Comparison of ENCODE assay signal across 1 cellular context in the genomic region with DNA sequence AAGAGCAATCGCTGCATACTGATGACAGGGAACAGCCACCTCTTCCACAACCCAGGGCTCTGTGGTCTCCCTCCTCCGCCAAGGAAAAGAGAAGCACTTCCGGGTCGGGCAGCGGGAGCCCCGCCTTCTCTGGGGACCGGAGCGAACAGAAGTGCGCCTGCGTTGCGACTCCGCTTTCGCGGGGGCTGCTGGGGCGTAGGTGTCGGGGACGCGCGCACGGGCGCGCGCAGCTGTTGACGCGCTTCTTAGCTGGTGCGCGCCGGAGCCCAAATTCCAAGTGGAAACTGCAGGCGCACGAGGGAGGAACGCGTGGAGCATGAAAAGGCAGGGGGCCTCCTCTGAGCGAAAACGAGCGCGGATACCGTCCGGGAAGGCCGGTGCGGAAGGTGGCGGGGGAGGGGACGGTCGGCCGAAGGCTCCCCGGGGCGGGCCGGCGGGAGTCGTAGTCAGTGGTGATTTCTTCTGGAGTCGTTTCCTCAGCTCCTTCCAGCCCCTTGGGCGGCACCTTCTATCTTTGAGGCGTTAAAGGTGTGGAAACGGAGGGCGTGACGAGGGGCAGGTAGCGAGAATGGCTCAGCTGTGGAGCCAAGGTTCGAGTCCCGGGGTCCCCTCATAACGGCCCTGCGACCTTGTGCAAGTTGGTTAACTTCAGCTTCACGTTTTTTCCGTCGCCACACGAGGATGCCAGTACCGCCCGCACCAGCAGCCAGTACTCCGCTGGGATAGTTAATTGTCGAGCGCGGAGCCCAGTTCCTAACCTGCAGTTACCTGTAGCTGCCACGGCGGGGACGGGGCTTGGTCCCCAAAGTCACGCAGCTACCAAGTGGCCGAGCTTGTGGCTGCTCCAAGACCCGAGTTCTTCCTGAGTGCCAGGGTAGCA.
TF ChIP-seq lines count a peak whose summit lies in the region.

TSS of gene COX15 (minus strand) at position 95 of the 880 bp plus-strand sequence. CDS start at position 17, 78 bp downstream.
A gene with protein sequence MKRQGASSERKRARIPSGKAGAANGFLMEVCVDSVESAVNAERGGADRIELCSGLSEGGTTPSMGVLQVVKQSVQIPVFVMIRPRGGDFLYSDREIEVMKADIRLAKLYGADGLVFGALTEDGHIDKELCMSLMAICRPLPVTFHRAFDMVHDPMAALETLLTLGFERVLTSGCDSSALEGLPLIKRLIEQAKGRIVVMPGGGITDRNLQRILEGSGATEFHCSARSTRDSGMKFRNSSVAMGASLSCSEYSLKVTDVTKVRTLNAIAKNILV (plus strand): TSS at position 202 of the 880 bp plus-strand sequence. CDS start 115 bp downstream, at position 317.

TF ChIP-seq in A549, 52 proteins besides CTCF, POLR2A, EP300 and RAD21 (continued from another document):
- TF ChIP-seq, protein P1, sequence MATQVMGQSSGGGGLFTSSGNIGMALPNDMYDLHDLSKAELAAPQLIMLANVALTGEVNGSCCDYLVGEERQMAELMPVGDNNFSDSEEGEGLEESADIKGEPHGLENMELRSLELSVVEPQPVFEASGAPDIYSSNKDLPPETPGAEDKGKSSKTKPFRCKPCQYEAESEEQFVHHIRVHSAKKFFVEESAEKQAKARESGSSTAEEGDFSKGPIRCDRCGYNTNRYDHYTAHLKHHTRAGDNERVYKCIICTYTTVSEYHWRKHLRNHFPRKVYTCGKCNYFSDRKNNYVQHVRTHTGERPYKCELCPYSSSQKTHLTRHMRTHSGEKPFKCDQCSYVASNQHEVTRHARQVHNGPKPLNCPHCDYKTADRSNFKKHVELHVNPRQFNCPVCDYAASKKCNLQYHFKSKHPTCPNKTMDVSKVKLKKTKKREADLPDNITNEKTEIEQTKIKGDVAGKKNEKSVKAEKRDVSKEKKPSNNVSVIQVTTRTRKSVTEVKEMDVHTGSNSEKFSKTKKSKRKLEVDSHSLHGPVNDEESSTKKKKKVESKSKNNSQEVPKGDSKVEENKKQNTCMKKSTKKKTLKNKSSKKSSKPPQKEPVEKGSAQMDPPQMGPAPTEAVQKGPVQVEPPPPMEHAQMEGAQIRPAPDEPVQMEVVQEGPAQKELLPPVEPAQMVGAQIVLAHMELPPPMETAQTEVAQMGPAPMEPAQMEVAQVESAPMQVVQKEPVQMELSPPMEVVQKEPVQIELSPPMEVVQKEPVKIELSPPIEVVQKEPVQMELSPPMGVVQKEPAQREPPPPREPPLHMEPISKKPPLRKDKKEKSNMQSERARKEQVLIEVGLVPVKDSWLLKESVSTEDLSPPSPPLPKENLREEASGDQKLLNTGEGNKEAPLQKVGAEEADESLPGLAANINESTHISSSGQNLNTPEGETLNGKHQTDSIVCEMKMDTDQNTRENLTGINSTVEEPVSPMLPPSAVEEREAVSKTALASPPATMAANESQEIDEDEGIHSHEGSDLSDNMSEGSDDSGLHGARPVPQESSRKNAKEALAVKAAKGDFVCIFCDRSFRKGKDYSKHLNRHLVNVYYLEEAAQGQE (IDR thresholded peaks at IDR 0.05): no peak
- TF ChIP-seq KDM5A (IDR thresholded peaks at IDR 0.05) (peak; percentile 37), CBX2 (IDR thresholded peaks at IDR 0.05; ENCODE audit: borderline replicate concordance, low read depth) (no peak), SREBF2 (IDR thresholded peaks at IDR 0.05) (no peak), PHF8 (IDR thresholded peaks at IDR 0.05; ENCODE audit: borderline replicate concordance, low read depth) (peak; percentile 21; the same call in 1 of the 2 replicates), CHD2 (IDR thresholded peaks at IDR 0.05; ENCODE audit: low read length, partially characterized antibody) (no peak), RARB (CRISPR knock-in tag; IDR thresholded peaks at IDR 0.05) (no peak), FOSL2 (IDR thresholded peaks at IDR 0.05) (no peak), FOSL2 (CRISPR knock-in tag; IDR thresholded peaks at IDR 0.05) (no peak), CEBPB (IDR thresholded peaks at IDR 0.05) (no peak), FOSB (CRISPR knock-in tag; IDR thresholded peaks at IDR 0.05) (no peak), FOXS1 (CRISPR knock-in tag; IDR thresholded peaks at IDR 0.05) (no peak), BHLHE40 (IDR thresholded peaks at IDR 0.05; ENCODE audit: low read depth, low read length) (no peak), NR3C1 (IDR thresholded peaks at IDR 0.05) (no peak), CBX8 (IDR thresholded peaks at IDR 0.05) (no peak), MAZ (IDR thresholded peaks at IDR 0.05; ENCODE audit: borderline replicate concordance, low read depth, low read length) (no peak), GATA3 (IDR thresholded peaks at IDR 0.05; ENCODE audit: borderline replicate concordance) (no peak; the same call in 1 of the 2 replicates), JUN (IDR thresholded peaks at IDR 0.05) (peak in 1 of 2 experiments; percentile 93; a peak in 4 of 5 replicates), ZC3H11A (IDR thresholded peaks at IDR 0.05) (no peak), PBX3 (IDR thresholded peaks at IDR 0.05) (no peak), HOXB13 (CRISPR knock-in tag; IDR thresholded peaks at IDR 0.05; ENCODE audit: low read depth) (no peak), ZFP36 (IDR thresholded peaks at IDR 0.05; ENCODE audit: borderline replicate concordance, partially characterized antibody) (no peak), NPAS2 (CRISPR knock-in tag; IDR thresholded peaks at IDR 0.05; ENCODE audit: borderline replicate concordance) (no peak), MYC (IDR thresholded peaks at IDR 0.05; ENCODE audit: borderline replicate concordance, low read length) (peak; percentile 59), KDM1A (IDR thresholded peaks at IDR 0.05; ENCODE audit: low read depth) (no peak), RNF2 (IDR thresholded peaks at IDR 0.05; ENCODE audit: borderline replicate concordance, low read depth) (no peak), HOXB5 (CRISPR knock-in tag; IDR thresholded peaks at IDR 0.05) (0 out of 2 replicates have a peak, but pooled peaks have one; percentile 60), HMGXB4 (CRISPR knock-in tag; IDR thresholded peaks at IDR 0.05; ENCODE audit: borderline replicate concordance) (no peak), CHD4 (IDR thresholded peaks at IDR 0.05; ENCODE audit: borderline replicate concordance) (no peak), EHMT2 (IDR thresholded peaks at IDR 0.05; ENCODE audit: low read depth) (no peak), JUNB (IDR thresholded peaks at IDR 0.05) (no peak)
- TF ChIP-seq, protein P2, sequence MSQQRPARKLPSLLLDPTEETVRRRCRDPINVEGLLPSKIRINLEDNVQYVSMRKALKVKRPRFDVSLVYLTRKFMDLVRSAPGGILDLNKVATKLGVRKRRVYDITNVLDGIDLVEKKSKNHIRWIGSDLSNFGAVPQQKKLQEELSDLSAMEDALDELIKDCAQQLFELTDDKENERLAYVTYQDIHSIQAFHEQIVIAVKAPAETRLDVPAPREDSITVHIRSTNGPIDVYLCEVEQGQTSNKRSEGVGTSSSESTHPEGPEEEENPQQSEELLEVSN (IDR thresholded peaks at IDR 0.05; ENCODE audit: borderline replicate concordance, low read depth): peak; percentile 61
- TF ChIP-seq, protein P3, sequence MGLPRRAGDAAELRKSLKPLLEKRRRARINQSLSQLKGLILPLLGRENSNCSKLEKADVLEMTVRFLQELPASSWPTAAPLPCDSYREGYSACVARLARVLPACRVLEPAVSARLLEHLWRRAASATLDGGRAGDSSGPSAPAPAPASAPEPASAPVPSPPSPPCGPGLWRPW (IDR thresholded peaks at IDR 0.05): no peak
- TF ChIP-seq, protein P4, sequence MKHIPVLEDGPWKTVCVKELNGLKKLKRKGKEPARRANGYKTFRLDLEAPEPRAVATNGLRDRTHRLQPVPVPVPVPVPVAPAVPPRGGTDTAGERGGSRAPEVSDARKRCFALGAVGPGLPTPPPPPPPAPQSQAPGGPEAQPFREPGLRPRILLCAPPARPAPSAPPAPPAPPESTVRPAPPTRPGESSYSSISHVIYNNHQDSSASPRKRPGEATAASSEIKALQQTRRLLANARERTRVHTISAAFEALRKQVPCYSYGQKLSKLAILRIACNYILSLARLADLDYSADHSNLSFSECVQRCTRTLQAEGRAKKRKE (CRISPR knock-in tag; IDR thresholded peaks at IDR 0.05; ENCODE audit: low read depth): no peak
- TF ChIP-seq, protein P5, sequence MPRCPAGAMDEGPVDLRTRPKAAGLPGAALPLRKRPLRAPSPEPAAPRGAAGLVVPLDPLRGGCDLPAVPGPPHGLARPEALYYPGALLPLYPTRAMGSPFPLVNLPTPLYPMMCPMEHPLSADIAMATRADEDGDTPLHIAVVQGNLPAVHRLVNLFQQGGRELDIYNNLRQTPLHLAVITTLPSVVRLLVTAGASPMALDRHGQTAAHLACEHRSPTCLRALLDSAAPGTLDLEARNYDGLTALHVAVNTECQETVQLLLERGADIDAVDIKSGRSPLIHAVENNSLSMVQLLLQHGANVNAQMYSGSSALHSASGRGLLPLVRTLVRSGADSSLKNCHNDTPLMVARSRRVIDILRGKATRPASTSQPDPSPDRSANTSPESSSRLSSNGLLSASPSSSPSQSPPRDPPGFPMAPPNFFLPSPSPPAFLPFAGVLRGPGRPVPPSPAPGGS (IDR thresholded peaks at IDR 0.05): 0 out of 3 replicates have a peak, but pooled peaks have one; percentile 73
- TF ChIP-seq, protein P6, sequence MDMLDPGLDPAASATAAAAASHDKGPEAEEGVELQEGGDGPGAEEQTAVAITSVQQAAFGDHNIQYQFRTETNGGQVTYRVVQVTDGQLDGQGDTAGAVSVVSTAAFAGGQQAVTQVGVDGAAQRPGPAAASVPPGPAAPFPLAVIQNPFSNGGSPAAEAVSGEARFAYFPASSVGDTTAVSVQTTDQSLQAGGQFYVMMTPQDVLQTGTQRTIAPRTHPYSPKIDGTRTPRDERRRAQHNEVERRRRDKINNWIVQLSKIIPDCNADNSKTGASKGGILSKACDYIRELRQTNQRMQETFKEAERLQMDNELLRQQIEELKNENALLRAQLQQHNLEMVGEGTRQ (IDR thresholded peaks at IDR 0.05): no peak
